In the genomic region with DNA sequence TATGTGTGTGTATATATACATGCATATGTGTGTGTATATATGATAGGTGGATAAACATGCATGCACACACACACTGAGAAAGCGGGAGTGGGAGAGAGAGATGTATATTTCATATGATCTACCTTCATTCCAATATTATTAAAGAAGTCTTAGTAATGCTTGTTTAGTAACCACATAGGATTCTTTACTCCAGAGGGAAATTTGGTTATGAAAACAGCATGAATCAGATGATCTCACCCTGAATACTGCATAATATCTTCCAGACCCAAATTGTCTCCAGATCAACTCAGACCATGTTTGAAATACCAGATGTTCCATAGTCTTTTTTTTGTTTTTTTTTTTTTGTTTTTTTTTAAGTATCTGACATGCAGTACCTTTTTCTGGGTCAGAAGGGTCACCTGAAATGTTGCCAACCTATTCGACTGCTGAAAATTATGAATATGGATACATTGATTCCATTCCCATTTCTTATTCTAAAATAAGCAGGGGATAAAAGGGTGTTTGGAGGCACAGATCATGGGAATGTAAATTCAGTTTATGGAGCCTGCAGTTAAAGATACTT, we compare ENCODE assay signal across 10 cellular contexts. TPM values are rescaled to one million over a fixed set of nuclear protein-coding genes. Genes with fewer than 3 reads are reported as not detected.
A peak's percentile ranks its signal among the peaks of the same experiment; 100 is the strongest.
DNase-seq lines count a peak whose midpoint lies in the region; ATAC-seq and TF ChIP-seq lines count a peak whose summit lies in the region.
"Had no signal": no experiment of that assay in that cellular context is flagged by ENCODE, and none has a peak within 500 bp of the region (broad histone marks: within the 10 kb centered on the region; RNA-seq: fewer than 3 reads in every experiment).

No MANE protein-coding gene starts in this region.

- no peak for TF ChIP-seq CTCF in progenitor cell of endocrine pancreas (IDR thresholded peaks at IDR 0.05; ENCODE audit: unreplicated experiment)

- no peak overlapping the region for H3K4me3 Mint-ChIP-seq in activated naive CD8-positive, alpha-beta T cell
- H3K4me3 Mint-ChIP-seq in activated naive CD8-positive, alpha-beta T cell treated with anti-CD3 and anti-CD28 coated beads for 36 hours, result no peak overlapping the region
- H3K4me3 Mint-ChIP-seq in immature natural killer cell, result peak overlapping the region in 3 of 5 donors; percentile 9 to 34 (median 32)
- H3K4me3 Mint-ChIP-seq in progenitor cell of endocrine pancreas (ENCODE audit: low read depth), result no peak overlapping the region

- no peak for DNase-seq in activated naive CD8-positive, alpha-beta T cell treated with anti-CD3 and anti-CD28 coated beads for 36 hours
- DNase-seq in brain pericyte (ENCODE audit: low read depth, low spot score) (peak; percentile 76), immature natural killer cell (no peak), aorta (no peak), progenitor cell of endocrine pancreas (ENCODE audit: low spot score, unreplicated experiment) (no peak)
- DNase-seq in stimulated activated CD4-positive, alpha-beta T cell treated with anti-CD3 and anti-CD28 coated beads, Interleukin-4, amount 100 ng/mL, for 24 hours, result no peak
- DNase-seq: 8988T had no signal

- no peaks in the 10 kb centered on the region for H3K36me3 Mint-ChIP-seq in activated naive CD8-positive, alpha-beta T cell
- H3K36me3 Mint-ChIP-seq in activated naive CD8-positive, alpha-beta T cell treated with anti-CD3 and anti-CD28 coated beads for 36 hours, result peaks cover 12% of the 10 kb centered on the region
- H3K36me3 Mint-ChIP-seq in immature natural killer cell (no peaks in the 10 kb centered on the region), progenitor cell of endocrine pancreas (ENCODE audit: insufficient read depth) (no peaks in the 10 kb centered on the region)

- H3K9me3 Mint-ChIP-seq in activated naive CD8-positive, alpha-beta T cell (ENCODE audit: low read depth), result no peaks in the 10 kb centered on the region
- H3K9me3 Mint-ChIP-seq in activated naive CD8-positive, alpha-beta T cell treated with anti-CD3 and anti-CD28 coated beads for 36 hours, result no peaks in the 10 kb centered on the region
- H3K9me3 Mint-ChIP-seq in immature natural killer cell, result no peaks in the 10 kb centered on the region
- no peaks in the 10 kb centered on the region for H3K9me3 Mint-ChIP-seq in progenitor cell of endocrine pancreas (ENCODE audit: low read depth)

- H3K4me3 ChIP-seq in aorta (ENCODE audit: low read length in 2 of 2), result peak overlapping the region in 1 of 2 donors; percentile 64
- H3K4me3 ChIP-seq: lung had no signal

- H3K4me1 Mint-ChIP-seq in activated naive CD8-positive, alpha-beta T cell (ENCODE audit: low read depth), result peaks cover 94% of the 10 kb centered on the region
- H3K4me1 Mint-ChIP-seq in activated naive CD8-positive, alpha-beta T cell treated with anti-CD3 and anti-CD28 coated beads for 36 hours, result peaks cover 79% of the 10 kb centered on the region
- peaks cover 94 to 100% of the 10 kb centered on the region in 2 donors for H3K4me1 Mint-ChIP-seq in immature natural killer cell
- H3K4me1 Mint-ChIP-seq in progenitor cell of endocrine pancreas (ENCODE audit: low read depth), result peaks cover 18% of the 10 kb centered on the region

- intact Hi-C loops in aorta (cut with DNase I), result loop anchor here in 1 of 2 donors (2.0 kb wide), 1 partner anchor 17 kb away; the partner anchor contains the start of gene TES

- H3K27me3 Mint-ChIP-seq in activated naive CD8-positive, alpha-beta T cell, result no peaks in the 10 kb centered on the region
- H3K27me3 Mint-ChIP-seq in activated naive CD8-positive, alpha-beta T cell treated with anti-CD3 and anti-CD28 coated beads for 36 hours, result no peaks in the 10 kb centered on the region
- H3K27me3 Mint-ChIP-seq in immature natural killer cell (ENCODE audit: low read depth in 3 of 3) (peaks cover 0 to 4% (median 0%) of the 10 kb centered on the region in 3 donors), progenitor cell of endocrine pancreas (no peaks in the 10 kb centered on the region)

- H3K27me3 ChIP-seq in aorta (ENCODE audit: control insufficient read depth in 1 of 2, insufficient read depth in 2 of 2, low read length in 1 of 2), result no peaks in the 10 kb centered on the region

- peaks cover 5 to 22% of the 10 kb centered on the region in 2 donors for H3K4me1 ChIP-seq in aorta (ENCODE audit: control insufficient read depth in 1 of 2, insufficient read depth in 2 of 2, low read length in 2 of 2)

- no peaks in the 10 kb centered on the region for H3K9me3 ChIP-seq in aorta (ENCODE audit: control insufficient read depth, low read length)

- no peaks in the 10 kb centered on the region for H3K36me3 ChIP-seq in aorta (ENCODE audit: control insufficient read depth in 1 of 2, insufficient read depth in 2 of 2, low read length in 1 of 2)

- peak overlapping the region; percentile 66 for H3K27ac Mint-ChIP-seq in activated naive CD8-positive, alpha-beta T cell
- no peak overlapping the region for H3K27ac Mint-ChIP-seq in activated naive CD8-positive, alpha-beta T cell treated with anti-CD3 and anti-CD28 coated beads for 36 hours
- H3K27ac Mint-ChIP-seq in immature natural killer cell (peak overlapping the region in 5 of 6 donors; percentile 57 to 90 (median 64)), progenitor cell of endocrine pancreas (no peak overlapping the region)

- ATAC-seq in aorta (ENCODE audit: low FRiP score) (peak; percentile 69), HG03025 (IDR thresholded peaks at IDR 0.05; ENCODE audit: low FRiP score, unreplicated experiment) (no peak)

- WGBS in aorta, 2 donors, result 1 to 14% methylated on average over 2 of the region's 2 CpGs

- H3K27ac ChIP-seq in aorta (ENCODE audit: low read depth in 1 of 2, low read length in 2 of 2), result peak overlapping the region in 1 of 2 donors; percentile 43

RNA-seq across cellular contexts. Expression of gene TES, which starts 17.4 kb away (rescaled TPM):
- 10 to 100 TPM; 75.0 to 78.4 TPM for total RNA-seq in activated naive CD8-positive, alpha-beta T cell treated with anti-CD3 and anti-CD28 coated beads for 36 hours
- 100 to 1,000 TPM; 235 to 402 (median 325) TPM for polyA plus RNA-seq in immature natural killer cell
- 100 to 1,000 TPM; 145 to 340 TPM for total RNA-seq in aorta
- 10 to 100 TPM; 73.6 to 82.6 TPM for polyA plus RNA-seq in aorta
- 123 and 140 TPM in 2 replicates for total RNA-seq in progenitor cell of endocrine pancreas

Comparison
In these comparisons a context has a peak if more than half of its experiments do, and no peak if none do; other contexts are left out.
1. H3K27ac Mint-ChIP-seq: peak in activated naive CD8-positive, alpha-beta T cell (single experiment) and immature natural killer cell (5 of 6); none in activated naive CD8-positive, alpha-beta T cell treated with anti-CD3 and anti-CD28 coated beads for 36 hours (single experiment) and progenitor cell of endocrine pancreas (single experiment).
2. H3K4me3 Mint-ChIP-seq: peak in immature natural killer cell (3 of 5); none in activated naive CD8-positive, alpha-beta T cell (single experiment), activated naive CD8-positive, alpha-beta T cell treated with anti-CD3 and anti-CD28 coated beads for 36 hours (single experiment) and progenitor cell of endocrine pancreas (single experiment).